9 cellular contexts compared by ENCODE assay signal in the genomic region with DNA sequence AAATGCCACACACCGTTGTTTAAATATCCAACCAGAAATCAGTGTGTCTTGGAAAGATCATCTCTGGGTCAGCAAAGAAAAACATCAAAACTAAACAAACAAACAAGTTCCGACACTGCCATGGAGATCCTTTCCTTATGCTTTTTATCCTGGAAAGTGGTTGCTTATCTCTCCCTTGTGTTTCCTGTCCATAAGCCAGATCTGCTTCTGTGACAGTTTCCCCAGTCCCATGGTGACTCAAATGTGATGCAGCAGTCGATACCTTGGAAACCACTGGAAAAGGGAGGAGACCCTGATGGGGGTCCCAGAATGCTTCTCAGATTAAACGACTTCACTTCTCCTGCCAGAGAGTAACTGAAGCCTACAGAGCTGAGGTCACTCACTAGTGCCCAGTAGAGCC.
"Had no signal": no experiment of that assay in that cellular context is flagged by ENCODE, and none has a peak within 500 bp of the region (broad histone marks: within the 10 kb centered on the region; RNA-seq: fewer than 3 reads in every experiment).

No MANE protein-coding gene starts in this region.

- H3K4me3 ChIP-seq: GM23248, HAP-1 had no signal

- H2AFZ ChIP-seq: GM23248 had no signal

- H3K36me3 ChIP-seq: HAP-1 had no signal

- FAIRE-seq: HepG2 had no signal

- ATAC-seq: HCT116, HepG2 had no signal

- H3K27ac ChIP-seq: GM23248, HL-60 had no signal

- H3K9me3 ChIP-seq: HAP-1 had no signal

- DNase-seq: GM23248, GOT3, H7, HFFc6, KBM-7 had no signal

- H3K9ac ChIP-seq: GM23248 had no signal
